In genomic region chr22:31726692-31727091, GRCh38 we compare ENCODE assay signal across 26 cellular contexts.
"Had no signal": no experiment of that assay in that cellular context is flagged by ENCODE, and none has a peak within 500 bp of the region (broad histone marks: within the 10 kb centered on the region; RNA-seq: fewer than 3 reads in every experiment).

No MANE protein-coding gene starts in this region.

- ATAC-seq: activated CD4-positive, CD25-positive, alpha-beta regulatory T cell treated with anti-CD3 and anti-CD28 coated beads, Interleukin-2, amount 50 U/mL, for 24 hours; activated CD8-positive, alpha-beta memory T cell treated with anti-CD3 and anti-CD28 coated beads, Interleukin-2, amount 10 ng/mL, durations not matched to agents 7 days and 5 days; activated naive CD4-positive, alpha-beta T cell treated with anti-CD3 and anti-CD28 coated beads, Interleukin-2, amount 50 U/mL, for 72 hours; activated naive CD8-positive, alpha-beta T cell treated with anti-CD3 and anti-CD28 coated beads, Interleukin-2, amount 50 U/mL, for 24 hours; Panc1 had no signal

- DNase-seq: activated CD4-positive, alpha-beta T cell treated with anti-CD3 and anti-CD28 coated beads for 4 hours; activated CD4-positive, alpha-beta T cell treated with anti-CD3 and anti-CD28 coated beads, Interleukin-2, amount 50 U/mL, for 48 hours; activated CD8-positive, alpha-beta memory T cell treated with anti-CD3 and anti-CD28 coated beads, Interleukin-2, amount 10 ng/mL, durations not matched to agents 7 days and 5 days; activated effector memory CD4-positive, alpha-beta T cell treated with Interleukin-2 at 50 U/mL for 16 hours; activated naive CD4-positive, alpha-beta T cell; activated naive CD8-positive, alpha-beta T cell treated with anti-CD3 and anti-CD28 coated beads, Interleukin-2, amount 50 U/mL, for 24 hours; activated T-cell treated with anti-CD3 and anti-CD28 coated beads, Interleukin-2, amount 50 U/mL, for 24 hours; amniotic stem cell; brain microvascular endothelial cell; caudate nucleus; KG1; NCI-H1092; NCI-H1417; NCI-H1930; NCI-H2171; NCI-H2227 treated with DMSO at 0.1 percent for 48 hours; NCI-H510A; NCI-H526 treated with DMSO at 0.1 percent for 48 hours; NCI-H82; NK-92 treated with Interleukin-12 subunit alpha and Interleukin-12 subunit beta, amount 100 ng/mL, for 24 hours; OCI-M1; RPMI8226; SHP77 had no signal

- H3K27ac ChIP-seq: brain microvascular endothelial cell had no signal

- H3K27me3 ChIP-seq: brain microvascular endothelial cell had no signal
